In the genomic region with DNA sequence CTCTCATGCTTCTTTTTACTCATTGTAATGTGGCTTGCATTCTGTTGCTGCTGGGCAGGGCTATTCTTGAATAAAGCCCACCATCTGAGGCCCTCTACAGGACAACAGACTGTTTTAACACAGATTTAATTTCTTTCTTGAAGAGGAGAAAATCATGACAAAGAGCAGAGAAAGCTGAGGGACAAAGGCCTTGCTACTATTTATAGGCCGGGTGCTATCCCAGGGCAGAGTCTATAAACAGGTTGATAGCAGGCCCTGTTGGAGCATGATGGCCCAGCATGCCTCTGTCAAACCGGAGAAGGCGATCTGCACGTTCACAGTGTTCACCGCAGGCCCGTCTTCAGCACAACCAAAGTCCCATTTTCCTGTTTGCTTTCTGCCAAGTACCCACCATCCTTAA, we compare ENCODE assay signal across 1 cellular context.
TF ChIP-seq lines count a peak whose summit lies in the region.

No MANE protein-coding gene starts in this region.

TF ChIP-seq in H1, 55 proteins besides CTCF, POLR2A, EP300 and RAD21:
- TF ChIP-seq RXRA (IDR thresholded peaks at IDR 0.05; ENCODE audit: insufficient read depth, low read depth, low read length) (no peak), SP1 (IDR thresholded peaks at IDR 0.05; ENCODE audit: low read depth, low read length) (0 out of 2 replicates have a peak, but pooled peaks have one; percentile 5), NANOG (IDR thresholded peaks at IDR 0.05; ENCODE audit: insufficient read depth, low read depth, low read length, poor library complexity, severe bottlenecking) (peak; percentile 76), MAX (IDR thresholded peaks at IDR 0.05) (peak; percentile 42; the same call in 1 of the 2 replicates)
- TF ChIP-seq, protein P1, sequence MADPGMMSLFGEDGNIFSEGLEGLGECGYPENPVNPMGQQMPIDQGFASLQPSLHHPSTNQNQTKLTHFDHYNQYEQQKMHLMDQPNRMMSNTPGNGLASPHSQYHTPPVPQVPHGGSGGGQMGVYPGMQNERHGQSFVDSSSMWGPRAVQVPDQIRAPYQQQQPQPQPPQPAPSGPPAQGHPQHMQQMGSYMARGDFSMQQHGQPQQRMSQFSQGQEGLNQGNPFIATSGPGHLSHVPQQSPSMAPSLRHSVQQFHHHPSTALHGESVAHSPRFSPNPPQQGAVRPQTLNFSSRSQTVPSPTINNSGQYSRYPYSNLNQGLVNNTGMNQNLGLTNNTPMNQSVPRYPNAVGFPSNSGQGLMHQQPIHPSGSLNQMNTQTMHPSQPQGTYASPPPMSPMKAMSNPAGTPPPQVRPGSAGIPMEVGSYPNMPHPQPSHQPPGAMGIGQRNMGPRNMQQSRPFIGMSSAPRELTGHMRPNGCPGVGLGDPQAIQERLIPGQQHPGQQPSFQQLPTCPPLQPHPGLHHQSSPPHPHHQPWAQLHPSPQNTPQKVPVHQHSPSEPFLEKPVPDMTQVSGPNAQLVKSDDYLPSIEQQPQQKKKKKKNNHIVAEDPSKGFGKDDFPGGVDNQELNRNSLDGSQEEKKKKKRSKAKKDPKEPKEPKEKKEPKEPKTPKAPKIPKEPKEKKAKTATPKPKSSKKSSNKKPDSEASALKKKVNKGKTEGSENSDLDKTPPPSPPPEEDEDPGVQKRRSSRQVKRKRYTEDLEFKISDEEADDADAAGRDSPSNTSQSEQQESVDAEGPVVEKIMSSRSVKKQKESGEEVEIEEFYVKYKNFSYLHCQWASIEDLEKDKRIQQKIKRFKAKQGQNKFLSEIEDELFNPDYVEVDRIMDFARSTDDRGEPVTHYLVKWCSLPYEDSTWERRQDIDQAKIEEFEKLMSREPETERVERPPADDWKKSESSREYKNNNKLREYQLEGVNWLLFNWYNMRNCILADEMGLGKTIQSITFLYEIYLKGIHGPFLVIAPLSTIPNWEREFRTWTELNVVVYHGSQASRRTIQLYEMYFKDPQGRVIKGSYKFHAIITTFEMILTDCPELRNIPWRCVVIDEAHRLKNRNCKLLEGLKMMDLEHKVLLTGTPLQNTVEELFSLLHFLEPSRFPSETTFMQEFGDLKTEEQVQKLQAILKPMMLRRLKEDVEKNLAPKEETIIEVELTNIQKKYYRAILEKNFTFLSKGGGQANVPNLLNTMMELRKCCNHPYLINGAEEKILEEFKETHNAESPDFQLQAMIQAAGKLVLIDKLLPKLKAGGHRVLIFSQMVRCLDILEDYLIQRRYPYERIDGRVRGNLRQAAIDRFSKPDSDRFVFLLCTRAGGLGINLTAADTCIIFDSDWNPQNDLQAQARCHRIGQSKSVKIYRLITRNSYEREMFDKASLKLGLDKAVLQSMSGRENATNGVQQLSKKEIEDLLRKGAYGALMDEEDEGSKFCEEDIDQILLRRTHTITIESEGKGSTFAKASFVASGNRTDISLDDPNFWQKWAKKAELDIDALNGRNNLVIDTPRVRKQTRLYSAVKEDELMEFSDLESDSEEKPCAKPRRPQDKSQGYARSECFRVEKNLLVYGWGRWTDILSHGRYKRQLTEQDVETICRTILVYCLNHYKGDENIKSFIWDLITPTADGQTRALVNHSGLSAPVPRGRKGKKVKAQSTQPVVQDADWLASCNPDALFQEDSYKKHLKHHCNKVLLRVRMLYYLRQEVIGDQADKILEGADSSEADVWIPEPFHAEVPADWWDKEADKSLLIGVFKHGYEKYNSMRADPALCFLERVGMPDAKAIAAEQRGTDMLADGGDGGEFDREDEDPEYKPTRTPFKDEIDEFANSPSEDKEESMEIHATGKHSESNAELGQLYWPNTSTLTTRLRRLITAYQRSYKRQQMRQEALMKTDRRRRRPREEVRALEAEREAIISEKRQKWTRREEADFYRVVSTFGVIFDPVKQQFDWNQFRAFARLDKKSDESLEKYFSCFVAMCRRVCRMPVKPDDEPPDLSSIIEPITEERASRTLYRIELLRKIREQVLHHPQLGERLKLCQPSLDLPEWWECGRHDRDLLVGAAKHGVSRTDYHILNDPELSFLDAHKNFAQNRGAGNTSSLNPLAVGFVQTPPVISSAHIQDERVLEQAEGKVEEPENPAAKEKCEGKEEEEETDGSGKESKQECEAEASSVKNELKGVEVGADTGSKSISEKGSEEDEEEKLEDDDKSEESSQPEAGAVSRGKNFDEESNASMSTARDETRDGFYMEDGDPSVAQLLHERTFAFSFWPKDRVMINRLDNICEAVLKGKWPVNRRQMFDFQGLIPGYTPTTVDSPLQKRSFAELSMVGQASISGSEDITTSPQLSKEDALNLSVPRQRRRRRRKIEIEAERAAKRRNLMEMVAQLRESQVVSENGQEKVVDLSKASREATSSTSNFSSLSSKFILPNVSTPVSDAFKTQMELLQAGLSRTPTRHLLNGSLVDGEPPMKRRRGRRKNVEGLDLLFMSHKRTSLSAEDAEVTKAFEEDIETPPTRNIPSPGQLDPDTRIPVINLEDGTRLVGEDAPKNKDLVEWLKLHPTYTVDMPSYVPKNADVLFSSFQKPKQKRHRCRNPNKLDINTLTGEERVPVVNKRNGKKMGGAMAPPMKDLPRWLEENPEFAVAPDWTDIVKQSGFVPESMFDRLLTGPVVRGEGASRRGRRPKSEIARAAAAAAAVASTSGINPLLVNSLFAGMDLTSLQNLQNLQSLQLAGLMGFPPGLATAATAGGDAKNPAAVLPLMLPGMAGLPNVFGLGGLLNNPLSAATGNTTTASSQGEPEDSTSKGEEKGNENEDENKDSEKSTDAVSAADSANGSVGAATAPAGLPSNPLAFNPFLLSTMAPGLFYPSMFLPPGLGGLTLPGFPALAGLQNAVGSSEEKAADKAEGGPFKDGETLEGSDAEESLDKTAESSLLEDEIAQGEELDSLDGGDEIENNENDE (IDR thresholded peaks at IDR 0.05; ENCODE audit: insufficient replicate concordance, low read length) = peak; percentile 10
